14 cellular contexts compared by ENCODE assay signal in the genomic region with DNA sequence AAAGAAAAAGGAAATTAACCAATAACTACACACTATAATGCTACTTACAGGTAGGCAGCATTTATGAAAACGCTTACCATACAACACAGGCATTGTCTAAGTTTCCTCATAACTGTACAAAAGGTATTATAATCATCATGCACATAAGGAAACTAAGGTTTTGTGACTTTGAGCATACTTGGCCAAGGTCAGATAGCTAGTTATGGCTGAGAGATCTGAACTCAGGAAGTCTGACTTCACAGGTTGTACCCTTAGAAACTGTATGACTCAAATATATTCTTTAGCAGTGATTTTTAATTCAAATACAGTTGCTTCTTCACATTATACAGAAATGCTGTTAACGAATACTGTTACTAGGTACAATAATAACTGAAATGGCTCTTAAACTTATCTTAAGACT.
DNase-seq lines count a peak whose midpoint lies in the region; ATAC-seq, FAIRE-seq and TF ChIP-seq lines count a peak whose summit lies in the region.
"Had no signal": no experiment of that assay in that cellular context is flagged by ENCODE, and none has a peak within 500 bp of the region (broad histone marks: within the 10 kb centered on the region; RNA-seq: fewer than 3 reads in every experiment).

No MANE protein-coding gene starts in this region.

- no peaks in the 10 kb centered on the region for H3K27me3 ChIP-seq in CD4-positive, CD25-positive, alpha-beta regulatory T cell (ENCODE audit: control insufficient read depth, insufficient read depth, low read length)
- no peaks in the 10 kb centered on the region for H3K27me3 ChIP-seq in HAP-1 (ENCODE audit: low read depth)
- H3K27me3 ChIP-seq: SJCRH30 had no signal

- H3K4me1 Mint-ChIP-seq in CD4-positive, CD25-positive, alpha-beta regulatory T cell, result peaks cover 45 to 69% (median 56%) of the 10 kb centered on the region in 4 donors

- no peaks in the 10 kb centered on the region for H3K27me3 Mint-ChIP-seq in CD4-positive, CD25-positive, alpha-beta regulatory T cell

- DNase-seq in CD4-positive, CD25-positive, alpha-beta regulatory T cell, result peak in 2 of 3 donors; percentile 21 to 54
- DNase-seq in GM18507 (ENCODE audit: extremely low spot score, insufficient read length, low read depth), result no peak
- peak; percentile 34 for DNase-seq in choroid plexus epithelial cell (ENCODE audit: low read depth)
- DNase-seq in DMS 273 (lab: John Stamatoyannopoulos, UW; ENCODE audit: unreplicated experiment), result no peak
- DNase-seq in HK-2 (ENCODE audit: unreplicated experiment), result no peak
- DNase-seq in stimulated activated naive CD8-positive, alpha-beta T cell treated with anti-CD3 and anti-CD28 coated beads, Interleukin-15, Interleukin-2, amounts not matched to agents 100 U/mL and 50 U/mL, for 24 hours, result no peak
- DNase-seq in HAP-1 (ENCODE audit: low spot score in 2 of 2), result no peak
- DNase-seq: activated CD8-positive, alpha-beta memory T cell treated with anti-CD3 and anti-CD28 coated beads for 24 hours; NCI-H1092; SJCRH30; stimulated activated CD4-positive, alpha-beta T cell treated with anti-CD3 and anti-CD28 coated beads, Interleukin-2, amount 100 ng/mL, for 24 hours had no signal

- H3K36me3 Mint-ChIP-seq in CD4-positive, CD25-positive, alpha-beta regulatory T cell, result peaks cover 37% of the 10 kb centered on the region

- peak; percentile 74 for FAIRE-seq in GM18507 (lab: Jason Lieb, UNC)
- FAIRE-seq: TTC549 had no signal

- in situ Hi-C loops in HAP-1 (cut with MboI; ENCODE audit: low sequenced_read_pairs), result no loop called here

- H3K4me3 Mint-ChIP-seq in CD4-positive, CD25-positive, alpha-beta regulatory T cell, result peak overlapping the region; percentile 47 to 72 (median 62)

- H3K4me3 ChIP-seq in CD4-positive, CD25-positive, alpha-beta regulatory T cell (ENCODE audit: low read depth, low read length), result peak overlapping the region; percentile 56
- H3K4me3 ChIP-seq in choroid plexus epithelial cell (ENCODE audit: low read depth, low read length) (no peak overlapping the region), HAP-1 (no peak overlapping the region)
- H3K4me3 ChIP-seq: SJCRH30 had no signal

- peaks cover 35% of the 10 kb centered on the region for H3K36me3 ChIP-seq in CD4-positive, CD25-positive, alpha-beta regulatory T cell (ENCODE audit: control insufficient read depth, insufficient read depth, low read length)
- H3K36me3 ChIP-seq in HAP-1 (replicated peaks), result peaks cover 16% of the 10 kb centered on the region

- no peaks in the 10 kb centered on the region for H3K9me3 Mint-ChIP-seq in CD4-positive, CD25-positive, alpha-beta regulatory T cell

- no peaks in the 10 kb centered on the region for H3K9me3 ChIP-seq in CD4-positive, CD25-positive, alpha-beta regulatory T cell (ENCODE audit: control insufficient read depth in 2 of 2, low read length in 2 of 2)
- H3K9me3 ChIP-seq in HAP-1, result no peaks in the 10 kb centered on the region
- H3K9me3 ChIP-seq: SJCRH30 had no signal

- no peak for TF ChIP-seq CTCF in choroid plexus epithelial cell (conservative IDR thresholded peaks at IDR 0.05; ENCODE audit: low read depth, low read length)

- peak overlapping the region; percentile 5 to 81 (median 72) for H3K27ac Mint-ChIP-seq in CD4-positive, CD25-positive, alpha-beta regulatory T cell

- ATAC-seq in CD4-positive, CD25-positive, alpha-beta regulatory T cell (ENCODE audit: low read depth in 2 of 2), result peak; percentile 66 to 68
- peak; percentile 57 for ATAC-seq in HG03060 (IDR thresholded peaks at IDR 0.05; ENCODE audit: low read depth, unreplicated experiment)
- no peak for ATAC-seq in stimulated activated naive CD8-positive, alpha-beta T cell treated with anti-CD3 and anti-CD28 coated beads, Interleukin-15, Interleukin-2, amounts not matched to agents 100 U/mL and 50 U/mL, for 24 hours
- ATAC-seq: esophagus mucosa had no signal

- peaks cover 55% of the 10 kb centered on the region for H3K4me1 ChIP-seq in CD4-positive, CD25-positive, alpha-beta regulatory T cell (ENCODE audit: control insufficient read depth, insufficient read depth, low read length, poor library complexity, severe bottlenecking)
- H3K4me1 ChIP-seq in HAP-1, result peaks cover 19% of the 10 kb centered on the region
- H3K4me1 ChIP-seq: SJCRH30 had no signal

- H3K27ac ChIP-seq in CD4-positive, CD25-positive, alpha-beta regulatory T cell (ENCODE audit: insufficient read depth, low read length, poor library complexity, severe bottlenecking), result peak overlapping the region; percentile 30
- H3K27ac ChIP-seq: SJCRH30 had no signal

Comparison
In these comparisons a context has a peak if more than half of its experiments do, and no peak if none do; other contexts are left out.
1. DNase-seq: peak in CD4-positive, CD25-positive, alpha-beta regulatory T cell (2 of 3) and choroid plexus epithelial cell (single experiment); none in GM18507 (single experiment), DMS 273 (single experiment), HK-2 (single experiment), stimulated activated naive CD8-positive, alpha-beta T cell treated with anti-CD3 and anti-CD28 coated beads, Interleukin-15, Interleukin-2, amounts not matched to agents 100 U/mL and 50 U/mL, for 24 hours (single experiment) and HAP-1 (0 of 2).